ENCODE assay signal across 22 cellular contexts in genomic region chr10:61669849-61670248, GRCh38. TPM values are rescaled to one million over a fixed set of nuclear protein-coding genes. Genes with fewer than 3 reads are reported as not detected.
"Had no signal": no experiment of that assay in that cellular context is flagged by ENCODE, and none has a peak within 500 bp of the region (broad histone marks: within the 10 kb centered on the region; RNA-seq: fewer than 3 reads in every experiment).

No MANE protein-coding gene starts in this region.

- DNase-seq: cortex of kidney; gastrocnemius medialis; head of caudate nucleus; kidney; natural killer cell; occipital lobe; pancreas; stimulated activated CD4-positive, alpha-beta T cell treated with anti-CD3 and anti-CD28 coated beads, Interleukin-2, amount 100 ng/mL, for 24 hours; stimulated activated CD4-positive, alpha-beta T cell treated with anti-CD3 and anti-CD28 coated beads, Interleukin-4, amount 100 ng/mL, for 24 hours; stimulated activated naive CD4-positive, alpha-beta T cell treated with Interleukin-2 at 50 U/mL for 16 hours; stomach; thyroid gland; trophoblast cell had no signal

- H3K27me3 ChIP-seq: gastrocnemius medialis, pancreas, stomach, thyroid gland, vagina had no signal

- ATAC-seq: esophagus mucosa; gastrocnemius medialis; left lobe of liver; natural killer cell; pancreas; sciatic nerve; stimulated activated effector memory CD8-positive, alpha-beta T cell treated with anti-CD3 and anti-CD28 coated beads, Interleukin-12 subunit alpha, Interleukin-12 subunit beta, amount 100 ng/mL, for 72 hours had no signal

- H3K27ac ChIP-seq: epithelial cell of prostate, gastrocnemius medialis, pancreas, stomach, thyroid gland, vagina had no signal

- H3K4me3 ChIP-seq: gastrocnemius medialis, lung, pancreas, stomach, thyroid gland, vagina had no signal

- H3K9me3 ChIP-seq: gastrocnemius medialis, pancreas, stomach, thyroid gland, vagina had no signal

- H3K36me3 ChIP-seq: gastrocnemius medialis, pancreas, stomach, thyroid gland, vagina had no signal

- H3K4me1 ChIP-seq: gastrocnemius medialis, pancreas, stomach, thyroid gland, vagina had no signal

RNA-seq across cellular contexts. Expression of gene CABCOCO1, which starts 7.1 kb away (rescaled TPM):
- total RNA-seq: dermis microvascular lymphatic vessel endothelial cell, esophagus mucosa, gastrocnemius medialis, left lobe of liver, mononuclear cell, natural killer cell, sciatic nerve, vagina had no signal
